12 cellular contexts compared by ENCODE assay signal in the genomic region with DNA sequence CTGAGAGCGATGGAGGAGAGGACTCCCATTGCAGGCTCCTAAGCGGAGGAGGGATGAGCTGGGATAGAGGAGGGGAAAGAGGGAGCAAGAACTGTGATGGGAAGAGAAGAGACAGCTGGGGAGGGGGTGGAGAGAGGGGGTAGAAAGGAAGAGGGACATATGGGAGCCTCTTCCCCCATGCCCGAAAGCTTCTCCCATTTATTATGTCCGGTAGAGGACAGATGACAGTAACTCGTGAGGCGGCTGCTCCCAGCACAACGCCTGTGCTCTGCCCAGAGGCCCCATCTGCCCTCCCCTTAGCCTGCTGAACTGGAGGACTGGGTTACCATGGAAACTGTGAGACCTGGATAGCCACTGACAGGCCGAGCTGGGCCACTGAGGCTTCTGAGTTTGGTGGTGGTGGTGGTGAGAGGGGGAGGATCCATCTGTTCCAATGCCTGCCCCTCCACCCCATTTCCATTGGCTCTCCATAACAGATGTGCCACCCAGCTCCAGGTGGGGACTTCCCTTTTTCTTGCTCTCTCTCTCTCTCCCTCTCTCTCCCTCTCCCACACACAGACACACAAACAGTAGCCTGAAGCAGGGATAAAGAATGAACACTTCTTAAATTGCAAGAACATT. TPM values are rescaled to one million over a fixed set of nuclear protein-coding genes. Genes with fewer than 3 reads are reported as not detected.
DNase-seq lines count a peak whose midpoint lies in the region; ATAC-seq and TF ChIP-seq lines count a peak whose summit lies in the region.
"Had no signal": no experiment of that assay in that cellular context is flagged by ENCODE, and none has a peak within 500 bp of the region (broad histone marks: within the 10 kb centered on the region; RNA-seq: fewer than 3 reads in every experiment).

No MANE protein-coding gene starts in this region.

- H3K27me3 ChIP-seq in ectodermal cell (ENCODE audit: control insufficient read depth, insufficient read depth, low read length, poor library complexity, severe bottlenecking) (peaks cover 43% of the 10 kb centered on the region), prostate gland (replicated peaks; ENCODE audit: insufficient read depth) (no peaks in the 10 kb centered on the region)

- peaks cover 46% of the 10 kb centered on the region for H3K27me3 Mint-ChIP-seq in activated naive CD4-positive, alpha-beta T cell treated with anti-CD3 and anti-CD28 coated beads, Interleukin-2, amount 10 ng/mL, durations not matched to agents 7 days and 5 days
- H3K27me3 Mint-ChIP-seq in activated naive CD4-positive, alpha-beta T cell treated with anti-CD3 and anti-CD28 coated beads for 36 hours (ENCODE audit: low read depth), result no peaks in the 10 kb centered on the region

- no peaks in the 10 kb centered on the region for H3K36me3 Mint-ChIP-seq in activated naive CD4-positive, alpha-beta T cell treated with anti-CD3 and anti-CD28 coated beads, Interleukin-2, amount 10 ng/mL, durations not matched to agents 7 days and 5 days
- H3K36me3 Mint-ChIP-seq in activated naive CD4-positive, alpha-beta T cell treated with anti-CD3 and anti-CD28 coated beads for 36 hours (ENCODE audit: low read depth), result no peaks in the 10 kb centered on the region

- 49 to 54% methylated on average over 8 of the region's 8 CpGs for WGBS in ectodermal cell, 2 experiments
- WGBS in prostate gland, result 91% methylated on average over 8 of the region's 8 CpGs

- no peak for TF ChIP-seq CTCF in prostate gland (IDR thresholded peaks at IDR 0.05)

- H3K4me3 Mint-ChIP-seq in activated naive CD4-positive, alpha-beta T cell treated with anti-CD3 and anti-CD28 coated beads, Interleukin-2, amount 10 ng/mL, durations not matched to agents 7 days and 5 days, result peak overlapping the region; percentile 48
- H3K4me3 Mint-ChIP-seq in activated naive CD4-positive, alpha-beta T cell treated with anti-CD3 and anti-CD28 coated beads for 36 hours, result no peak overlapping the region

- H3K36me3 ChIP-seq in ectodermal cell (ENCODE audit: control insufficient read depth, insufficient read depth, low read length), result no peaks in the 10 kb centered on the region
- H3K36me3 ChIP-seq in prostate gland, result no peaks in the 10 kb centered on the region
- H3K36me3 ChIP-seq: left lung, SJCRH30 had no signal

- H3K4me1 ChIP-seq in ectodermal cell (ENCODE audit: control insufficient read depth, insufficient read depth, low read length) (peaks cover 33% of the 10 kb centered on the region), prostate gland (replicated peaks) (peaks cover 4% of the 10 kb centered on the region)
- H3K4me1 ChIP-seq: SJCRH30 had no signal

- H3K4me3 ChIP-seq in ectodermal cell (ENCODE audit: insufficient read depth, low read depth, low read length), result no peak overlapping the region
- no peak overlapping the region for H3K4me3 ChIP-seq in prostate gland
- H3K4me3 ChIP-seq: GM12878, left lung, SJCRH30 had no signal

- CTCF ChIA-PET in activated naive CD4-positive, alpha-beta T cell treated with anti-CD3 and anti-CD28 coated beads, Interleukin-2, amount 10 ng/mL, durations not matched to agents 7 days and 5 days (lab: Charles Lee), result interaction anchor here (1.2 to 12.4 kb wide), 6 partner anchors 10 to 229 kb away, joined by 3 to 107 read pairs (median 26); a partner anchor contains a TSS
- CTCF ChIA-PET in activated naive CD4-positive, alpha-beta T cell treated with anti-CD3 and anti-CD28 coated beads for 36 hours (lab: Charles Lee), result interaction anchor here (0.6 to 5.1 kb wide), 8 partner anchors 14 to 229 kb away, joined by 4 to 76 read pairs (median 9); a partner anchor contains a TSS

- H3K4me1 Mint-ChIP-seq in activated naive CD4-positive, alpha-beta T cell treated with anti-CD3 and anti-CD28 coated beads, Interleukin-2, amount 10 ng/mL, durations not matched to agents 7 days and 5 days, result peaks cover 49% of the 10 kb centered on the region
- H3K4me1 Mint-ChIP-seq in activated naive CD4-positive, alpha-beta T cell treated with anti-CD3 and anti-CD28 coated beads for 36 hours (ENCODE audit: low read depth), result peaks cover 15% of the 10 kb centered on the region

- H3K27ac ChIP-seq in ectodermal cell (ENCODE audit: insufficient read depth, low read depth, low read length, poor library complexity, severe bottlenecking), result peak overlapping the region; percentile 36
- no peak overlapping the region for H3K27ac ChIP-seq in prostate gland
- H3K27ac ChIP-seq: left lung, SJCRH30 had no signal

- H3K9me3 ChIP-seq in ectodermal cell (ENCODE audit: control insufficient read depth, low read length) (no peaks in the 10 kb centered on the region), prostate gland (no peaks in the 10 kb centered on the region)
- H3K9me3 ChIP-seq: left lung, SJCRH30 had no signal

- no peak for TF ChIP-seq POLR2A in prostate gland (IDR thresholded peaks at IDR 0.05)

- in situ Hi-C loops in ACHN (cut with HindIII; ENCODE audit: low pct_ligation_motif_present, low pct_unique_long_range_greater_than_20kb, low sequenced_read_pairs), result no loop called here

- H3K9me3 Mint-ChIP-seq in activated naive CD4-positive, alpha-beta T cell treated with anti-CD3 and anti-CD28 coated beads, Interleukin-2, amount 10 ng/mL, durations not matched to agents 7 days and 5 days, result no peaks in the 10 kb centered on the region
- H3K9me3 Mint-ChIP-seq in activated naive CD4-positive, alpha-beta T cell treated with anti-CD3 and anti-CD28 coated beads for 36 hours, result no peaks in the 10 kb centered on the region

- intact Hi-C loops in activated naive CD4-positive, alpha-beta T cell treated with anti-CD3 and anti-CD28 coated beads for 36 hours (cut with micrococcal nuclease), result no loop called here
- intact Hi-C loops in prostate gland (cut with DNase I), result no loop called here

- no peak overlapping the region for H3K27ac Mint-ChIP-seq in activated naive CD4-positive, alpha-beta T cell treated with anti-CD3 and anti-CD28 coated beads, Interleukin-2, amount 10 ng/mL, durations not matched to agents 7 days and 5 days
- H3K27ac Mint-ChIP-seq in activated naive CD4-positive, alpha-beta T cell treated with anti-CD3 and anti-CD28 coated beads for 36 hours, result no peak overlapping the region

- ATAC-seq in HG02938 (IDR thresholded peaks at IDR 0.05; ENCODE audit: unreplicated experiment), result no peak
- ATAC-seq: GM12878, left lung had no signal

- no peak for DNase-seq in activated naive CD4-positive, alpha-beta T cell treated with anti-CD3 and anti-CD28 coated beads, Interleukin-2, amount 10 ng/mL, durations not matched to agents 7 days and 5 days
- no peak for DNase-seq in activated naive CD4-positive, alpha-beta T cell treated with anti-CD3 and anti-CD28 coated beads for 36 hours
- DNase-seq in NCI-H69 (lab: John Stamatoyannopoulos, UW), result peak; percentile 89
- no peak for DNase-seq in prostate gland (ENCODE audit: low spot score)
- no peak for DNase-seq in NK-92 (lab: John Stamatoyannopoulos, UW; ENCODE audit: unreplicated experiment)
- DNase-seq in ACHN, result no peak

RNA-seq across cellular contexts. Expression of a gene that starts 8.3 kb away (rescaled TPM):
- total RNA-seq in activated naive CD4-positive, alpha-beta T cell treated with anti-CD3 and anti-CD28 coated beads for 36 hours, result not detected
- not detected for polyA plus RNA-seq in ectodermal cell (2013, experiment 1 of 4)
- polyA plus RNA-seq in ectodermal cell (2013, experiment 2 of 4), result not detected
- not detected for polyA plus RNA-seq in ectodermal cell (2013, experiment 3 of 4)
- polyA plus RNA-seq in ectodermal cell (2013, experiment 4 of 4), result not detected
- 1 to 10 TPM; 1.8 to 8.8 TPM for total RNA-seq in prostate gland
- total RNA-seq: left lung, M059J, SJCRH30 had no signal

RNA-seq across cellular contexts. Expression of a gene that starts 14.5 kb away (rescaled TPM):
- total RNA-seq in activated naive CD4-positive, alpha-beta T cell treated with anti-CD3 and anti-CD28 coated beads for 36 hours, result 100 to 1,000 TPM; 117 TPM
- 12.9 TPM for polyA plus RNA-seq in ectodermal cell (2013, experiment 1 of 4)
- polyA plus RNA-seq in ectodermal cell (2013, experiment 2 of 4), result 12.0 TPM
- 12.2 TPM for polyA plus RNA-seq in ectodermal cell (2013, experiment 3 of 4)
- polyA plus RNA-seq in ectodermal cell (2013, experiment 4 of 4), result 12.8 TPM
- 10 to 100 TPM; 15.4 to 21.8 TPM for total RNA-seq in prostate gland

RNA-seq across cellular contexts. Expression of a gene that starts 27.8 kb away (rescaled TPM):
- under 1 TPM; 0.48 to 0.99 TPM for total RNA-seq in activated naive CD4-positive, alpha-beta T cell treated with anti-CD3 and anti-CD28 coated beads for 36 hours
- polyA plus RNA-seq in ectodermal cell (2013, experiment 1 of 4), result 2.8 TPM
- 1.9 TPM for polyA plus RNA-seq in ectodermal cell (2013, experiment 2 of 4)
- 1.9 TPM for polyA plus RNA-seq in ectodermal cell (2013, experiment 3 of 4)
- 2.2 TPM for polyA plus RNA-seq in ectodermal cell (2013, experiment 4 of 4)
- total RNA-seq in prostate gland, result 1 to 10 TPM in 1 of 2 donors, under 1 TPM in 1; 0.59 to 3.9 TPM
- total RNA-seq: M059J had no signal

RNA-seq across cellular contexts. Expression of a gene that starts 34.9 kb away (rescaled TPM):
- 10 to 100 TPM; 79.4 to 84.0 TPM for total RNA-seq in activated naive CD4-positive, alpha-beta T cell treated with anti-CD3 and anti-CD28 coated beads for 36 hours
- 67.7 TPM for polyA plus RNA-seq in ectodermal cell (2013, experiment 1 of 4)
- polyA plus RNA-seq in ectodermal cell (2013, experiment 2 of 4), result 65.2 TPM
- polyA plus RNA-seq in ectodermal cell (2013, experiment 3 of 4), result 46.1 TPM
- polyA plus RNA-seq in ectodermal cell (2013, experiment 4 of 4), result 50.7 TPM
- total RNA-seq in prostate gland, result 100 to 1,000 TPM; 111 to 115 TPM

RNA-seq across cellular contexts. Expression of a gene that starts 35.1 kb away (rescaled TPM):
- 1 to 10 TPM; 1.7 to 1.9 TPM for total RNA-seq in activated naive CD4-positive, alpha-beta T cell treated with anti-CD3 and anti-CD28 coated beads for 36 hours
- 0.93 TPM for polyA plus RNA-seq in ectodermal cell (2013, experiment 1 of 4)
- 0.64 TPM for polyA plus RNA-seq in ectodermal cell (2013, experiment 2 of 4)
- polyA plus RNA-seq in ectodermal cell (2013, experiment 3 of 4), result 0.75 TPM
- 0.73 TPM for polyA plus RNA-seq in ectodermal cell (2013, experiment 4 of 4)
- 1 to 10 TPM; 4.3 to 4.7 TPM for total RNA-seq in prostate gland

Comparison
In these comparisons a context has a peak if more than half of its experiments do, and no peak if none do; other contexts are left out.
1. RNA of a gene that starts 14.5 kb away (total RNA-seq): 117 TPM in activated naive CD4-positive, alpha-beta T cell treated with anti-CD3 and anti-CD28 coated beads for 36 hours; 15.4 to 21.8 TPM in prostate gland; every median in the first group is over 4 times any median in the second.